In genomic region chr14:68654471-68654941, GRCh38 we compare ENCODE assay signal across 1 cellular context.
TF ChIP-seq lines count a peak whose summit lies in the region.

No MANE protein-coding gene starts in this region.

TF ChIP-seq in SK-N-SH treated with all-trans-retinoic acid at 6 μM for 48 hours, 23 proteins besides CTCF, POLR2A, EP300 and RAD21 (continued from another document):
- TF ChIP-seq POU6F1 (CRISPR knock-in tag; IDR thresholded peaks at IDR 0.05; ENCODE audit: borderline replicate concordance, low read depth) (no peak), ZFP3 (CRISPR knock-in tag; IDR thresholded peaks at IDR 0.05) (no peak), TCF4 (CRISPR knock-in tag; IDR thresholded peaks at IDR 0.05; ENCODE audit: borderline replicate concordance) (no peak)
TF ChIP-seq in SK-N-SH treated with all-trans-retinoic acid at 6 μM for 48 hours: peak in this region for 0.
